Comparison of ENCODE assay signal across 1 cellular context in the genomic region with DNA sequence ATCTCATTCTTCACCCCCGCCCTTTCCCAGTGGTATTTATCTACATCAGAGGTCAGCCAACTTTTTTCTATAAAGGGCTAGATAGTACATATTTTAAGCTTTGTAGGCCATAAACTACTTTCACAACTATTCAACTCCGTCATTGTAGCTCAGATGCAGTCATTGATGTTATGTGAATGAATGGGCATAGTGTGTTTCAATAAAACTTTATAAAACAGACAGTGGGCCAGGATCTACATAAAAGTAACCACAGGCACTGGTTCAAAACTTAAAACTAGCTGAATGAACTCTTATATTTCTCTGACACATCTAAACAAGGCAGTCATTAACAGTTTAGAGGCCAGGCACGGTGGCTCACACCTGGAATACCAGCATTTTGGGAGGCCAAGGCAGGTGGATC.
TF ChIP-seq lines count a peak whose summit lies in the region.

No MANE protein-coding gene starts in this region.

TF ChIP-seq in K562, 482 proteins besides CTCF, POLR2A, EP300 and RAD21:
- TF ChIP-seq, protein P1, sequence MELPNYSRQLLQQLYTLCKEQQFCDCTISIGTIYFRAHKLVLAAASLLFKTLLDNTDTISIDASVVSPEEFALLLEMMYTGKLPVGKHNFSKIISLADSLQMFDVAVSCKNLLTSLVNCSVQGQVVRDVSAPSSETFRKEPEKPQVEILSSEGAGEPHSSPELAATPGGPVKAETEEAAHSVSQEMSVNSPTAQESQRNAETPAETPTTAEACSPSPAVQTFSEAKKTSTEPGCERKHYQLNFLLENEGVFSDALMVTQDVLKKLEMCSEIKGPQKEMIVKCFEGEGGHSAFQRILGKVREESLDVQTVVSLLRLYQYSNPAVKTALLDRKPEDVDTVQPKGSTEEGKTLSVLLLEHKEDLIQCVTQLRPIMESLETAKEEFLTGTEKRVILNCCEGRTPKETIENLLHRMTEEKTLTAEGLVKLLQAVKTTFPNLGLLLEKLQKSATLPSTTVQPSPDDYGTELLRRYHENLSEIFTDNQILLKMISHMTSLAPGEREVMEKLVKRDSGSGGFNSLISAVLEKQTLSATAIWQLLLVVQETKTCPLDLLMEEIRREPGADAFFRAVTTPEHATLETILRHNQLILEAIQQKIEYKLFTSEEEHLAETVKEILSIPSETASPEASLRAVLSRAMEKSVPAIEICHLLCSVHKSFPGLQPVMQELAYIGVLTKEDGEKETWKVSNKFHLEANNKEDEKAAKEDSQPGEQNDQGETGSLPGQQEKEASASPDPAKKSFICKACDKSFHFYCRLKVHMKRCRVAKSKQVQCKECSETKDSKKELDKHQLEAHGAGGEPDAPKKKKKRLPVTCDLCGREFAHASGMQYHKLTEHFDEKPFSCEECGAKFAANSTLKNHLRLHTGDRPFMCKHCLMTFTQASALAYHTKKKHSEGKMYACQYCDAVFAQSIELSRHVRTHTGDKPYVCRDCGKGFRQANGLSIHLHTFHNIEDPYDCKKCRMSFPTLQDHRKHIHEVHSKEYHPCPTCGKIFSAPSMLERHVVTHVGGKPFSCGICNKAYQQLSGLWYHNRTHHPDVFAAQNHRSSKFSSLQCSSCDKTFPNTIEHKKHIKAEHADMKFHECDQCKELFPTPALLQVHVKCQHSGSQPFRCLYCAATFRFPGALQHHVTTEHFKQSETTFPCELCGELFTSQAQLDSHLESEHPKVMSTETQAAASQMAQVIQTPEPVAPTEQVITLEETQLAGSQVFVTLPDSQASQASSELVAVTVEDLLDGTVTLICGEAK (IDR thresholded peaks at IDR 0.05), result peak; percentile 86
- TF ChIP-seq, protein P1 (CRISPR knock-in tag; IDR thresholded peaks at IDR 0.05), result peak; percentile 77
- no peak for TF ChIP-seq PCBP2 (IDR thresholded peaks at IDR 0.05; ENCODE audit: low read depth, low read length, poor library complexity, severe bottlenecking)
